30 cellular contexts compared by ENCODE assay signal in the genomic region with DNA sequence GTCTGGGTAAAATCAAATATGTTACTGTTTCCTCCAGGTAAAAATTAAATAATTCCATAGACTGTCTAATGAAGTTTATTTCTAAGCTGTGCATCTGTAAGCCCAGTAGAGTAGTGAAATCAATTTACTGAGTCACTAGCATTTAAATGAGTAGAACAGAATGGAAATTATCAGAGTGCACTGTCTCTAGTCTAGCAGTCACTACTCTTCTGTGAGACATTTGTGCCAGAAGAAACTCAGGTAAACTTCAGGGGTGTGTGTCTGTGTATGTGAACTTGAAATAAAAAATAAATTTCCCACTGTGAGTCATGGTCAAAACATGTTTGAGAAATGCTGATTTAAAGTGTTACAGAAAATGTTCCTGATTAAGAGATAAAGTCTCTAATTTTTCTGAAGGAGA.
"Had no signal": no experiment of that assay in that cellular context is flagged by ENCODE, and none has a peak within 500 bp of the region (broad histone marks: within the 10 kb centered on the region; RNA-seq: fewer than 3 reads in every experiment).

No MANE protein-coding gene starts in this region.

- H3K4me3 ChIP-seq: body of pancreas, esophagus muscularis mucosa, left ventricle myocardium inferior, lung, mucosa of descending colon, sigmoid colon, suprapubic skin, tibial artery, upper lobe of right lung had no signal

- H3K9me3 Mint-ChIP-seq: activated CD4-positive, alpha-beta memory T cell treated with anti-CD3 and anti-CD28 coated beads, Interleukin-2, amount 10 ng/mL, durations not matched to agents 7 days and 5 days; activated CD4-positive, alpha-beta T cell treated with anti-CD3 and anti-CD28 coated beads, Interleukin-2, amount 10 ng/mL, durations not matched to agents 7 days and 5 days; dendritic cell treated with granulocyte-macrophage colony-stimulating factor and Interleukin-4, amounts not matched to agents 40 ng/mL and 50 ng/mL, for 4 days; nephron; T-helper 1 cell treated with Interleukin-12 subunit alpha and Interleukin-12 subunit beta and Interleukin-4 antibody, amounts not matched to agents 30 μg/mL and 1 μg/mL, for 36 hours had no signal

- H3K27ac Mint-ChIP-seq: activated CD4-positive, alpha-beta memory T cell treated with anti-CD3 and anti-CD28 coated beads, Interleukin-2, amount 10 ng/mL, durations not matched to agents 7 days and 5 days; activated CD4-positive, alpha-beta T cell treated with anti-CD3 and anti-CD28 coated beads, Interleukin-2, amount 10 ng/mL, durations not matched to agents 7 days and 5 days; activated T-cell treated with anti-CD3 and anti-CD28 coated beads, Interleukin-2, amount 50 U/mL, for 24 hours; dendritic cell treated with granulocyte-macrophage colony-stimulating factor and Interleukin-4, amounts not matched to agents 40 ng/mL and 50 ng/mL, for 4 days; nephron; stimulated activated memory B cell treated with anti-CD40 and anti-IgM and Interleukin-4, amounts not matched to agents 10 μg/mL and 1 μg/mL and 100 μg/mL, for 72 hours; T-helper 1 cell treated with Interleukin-12 subunit alpha and Interleukin-12 subunit beta and Interleukin-4 antibody, amounts not matched to agents 30 μg/mL and 1 μg/mL, for 36 hours had no signal

- H3K36me3 ChIP-seq: esophagus muscularis mucosa, left ventricle myocardium inferior, sigmoid colon, suprapubic skin, tibial artery, upper lobe of right lung, WERI-Rb-1 had no signal

- DNase-seq: activated CD4-positive, alpha-beta memory T cell treated with anti-CD3 and anti-CD28 coated beads, Interleukin-2, amount 10 ng/mL, durations not matched to agents 7 days and 5 days; activated CD4-positive, alpha-beta T cell treated with anti-CD3 and anti-CD28 coated beads for 1 hour; activated CD4-positive, alpha-beta T cell treated with anti-CD3 and anti-CD28 coated beads, Interleukin-2, amount 10 ng/mL, durations not matched to agents 7 days and 5 days; activated CD8-positive, alpha-beta memory T cell treated with anti-CD3 and anti-CD28 coated beads, Interleukin-2, amount 50 U/mL, for 48 hours; activated effector memory CD4-positive, alpha-beta T cell treated with Interleukin-2 at 50 U/mL for 16 hours; activated naive CD4-positive, alpha-beta T cell treated with Interleukin-2 at 50 U/mL for 16 hours; activated T-cell treated with anti-CD3 and anti-CD28 coated beads, Interleukin-2, amount 50 U/mL, for 24 hours; body of pancreas; effector CD4-positive, alpha-beta T cell; glutamatergic neuron; islet precursor cell; left ventricle myocardium inferior; mucosa of descending colon; retina; sigmoid colon; SK-N-SH; small intestine; stimulated activated CD4-positive, alpha-beta T cell treated with anti-CD3 and anti-CD28 coated beads, Interleukin-4, amount 100 ng/mL, for 24 hours; SW 1271; T-helper 9 cell; tibial artery; upper lobe of right lung; WERI-Rb-1 had no signal

- H3K27ac ChIP-seq: body of pancreas, esophagus muscularis mucosa, left ventricle myocardium inferior, sigmoid colon, suprapubic skin, tibial artery, upper lobe of right lung, WERI-Rb-1 had no signal

- H3K9me3 ChIP-seq: body of pancreas, esophagus muscularis mucosa, left ventricle myocardium inferior, mucosa of descending colon, sigmoid colon, SK-N-SH, suprapubic skin, tibial artery, upper lobe of right lung had no signal

- ATAC-seq: body of pancreas; mucosa of descending colon; stimulated activated memory B cell treated with anti-CD40 and anti-IgM and Interleukin-4, amounts not matched to agents 10 μg/mL and 1 μg/mL and 100 μg/mL, for 72 hours; upper lobe of right lung had no signal

- H3K4me1 ChIP-seq: body of pancreas, upper lobe of right lung had no signal

- H3K9ac ChIP-seq: SK-N-SH had no signal

- H3K4me3 Mint-ChIP-seq: activated CD4-positive, alpha-beta memory T cell treated with anti-CD3 and anti-CD28 coated beads, Interleukin-2, amount 10 ng/mL, durations not matched to agents 7 days and 5 days; activated CD4-positive, alpha-beta T cell treated with anti-CD3 and anti-CD28 coated beads, Interleukin-2, amount 10 ng/mL, durations not matched to agents 7 days and 5 days; activated T-cell treated with anti-CD3 and anti-CD28 coated beads, Interleukin-2, amount 50 U/mL, for 24 hours; dendritic cell treated with granulocyte-macrophage colony-stimulating factor and Interleukin-4, amounts not matched to agents 40 ng/mL and 50 ng/mL, for 4 days; nephron; stimulated activated memory B cell treated with anti-CD40 and anti-IgM and Interleukin-4, amounts not matched to agents 10 μg/mL and 1 μg/mL and 100 μg/mL, for 72 hours; T-helper 1 cell treated with Interleukin-12 subunit alpha and Interleukin-12 subunit beta and Interleukin-4 antibody, amounts not matched to agents 30 μg/mL and 1 μg/mL, for 36 hours had no signal

- H3K4me1 Mint-ChIP-seq: activated CD4-positive, alpha-beta memory T cell treated with anti-CD3 and anti-CD28 coated beads, Interleukin-2, amount 10 ng/mL, durations not matched to agents 7 days and 5 days; activated CD4-positive, alpha-beta T cell treated with anti-CD3 and anti-CD28 coated beads, Interleukin-2, amount 10 ng/mL, durations not matched to agents 7 days and 5 days had no signal

- H3K27me3 Mint-ChIP-seq: activated T-cell treated with anti-CD3 and anti-CD28 coated beads, Interleukin-2, amount 50 U/mL, for 24 hours; dendritic cell treated with granulocyte-macrophage colony-stimulating factor and Interleukin-4, amounts not matched to agents 40 ng/mL and 50 ng/mL, for 4 days; stimulated activated memory B cell treated with anti-CD40 and anti-IgM and Interleukin-4, amounts not matched to agents 10 μg/mL and 1 μg/mL and 100 μg/mL, for 72 hours had no signal

- H3K27me3 ChIP-seq: body of pancreas, esophagus muscularis mucosa, sigmoid colon, suprapubic skin, tibial artery, upper lobe of right lung had no signal

- H3K4me2 ChIP-seq: SK-N-SH had no signal
